ENCODE assay signal across 8 cellular contexts in the genomic region with DNA sequence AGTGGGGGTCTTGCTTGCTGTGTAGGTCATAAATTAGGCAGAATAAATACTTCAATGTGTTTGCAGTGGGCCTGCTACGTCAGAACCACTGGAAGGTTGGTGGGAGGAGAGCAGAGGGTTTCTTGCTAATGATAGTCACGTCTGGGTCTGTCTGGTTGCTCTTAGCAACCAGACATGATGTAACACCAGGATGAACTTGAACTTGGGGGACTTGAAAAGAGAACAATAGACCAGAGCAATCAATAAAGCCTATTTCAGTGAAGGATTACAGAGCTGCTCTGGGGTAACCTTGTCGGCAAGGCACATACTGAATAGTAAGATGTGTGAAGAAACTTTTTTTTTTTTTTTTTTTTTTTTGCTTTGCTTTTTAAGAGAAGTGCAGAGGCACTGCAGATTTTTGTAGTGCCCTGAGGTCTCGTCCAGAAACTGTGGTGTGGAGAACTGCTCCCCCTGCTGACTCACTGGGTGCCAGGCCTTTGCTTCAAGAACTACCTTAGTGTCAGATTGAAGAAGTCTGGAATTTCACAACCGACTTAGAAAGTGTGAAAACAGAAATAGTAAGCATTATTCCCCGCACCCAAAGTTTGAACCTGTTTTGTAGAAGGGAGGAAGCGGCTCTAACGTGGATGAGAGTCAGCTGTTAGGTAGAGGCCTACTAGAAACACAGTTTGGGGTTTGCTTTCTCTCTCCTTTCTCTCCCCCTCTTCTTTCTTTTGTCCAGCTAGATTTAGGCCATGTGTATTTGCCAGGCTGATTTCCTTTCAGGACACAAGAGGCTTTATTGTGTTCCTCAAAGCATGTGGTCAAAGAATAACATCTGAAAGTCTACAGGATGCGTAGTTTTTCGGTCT.
DNase-seq lines count a peak whose midpoint lies in the region; ATAC-seq and TF ChIP-seq lines count a peak whose summit lies in the region.

No MANE protein-coding gene starts in this region.

- DNase-seq in CMK (ENCODE audit: low read depth) = peak; percentile 59
- DNase-seq in KBM-7 = peak; percentile 85
- DNase-seq in PC-9 = peak; percentile 82 to 87
- DNase-seq in activated T-cell treated with anti-CD3 and anti-CD28 coated beads, Interleukin-2, amount 50 U/mL, for 24 hours = peak; percentile 68
- DNase-seq in fibroblast of gingiva (ENCODE audit: low read depth) = peak; percentile 90
- DNase-seq in natural killer cell treated with Interleukin-12 subunit alpha and Interleukin-12 subunit beta and Interleukin-15 and Interleukin-18, amount 100 ng/mL, for 72 hours (ENCODE audit: low spot score) = peak; percentile 75
- peak; percentile 44 for DNase-seq in stimulated activated naive B cell treated with anti-CD40 and anti-IgM and Interleukin-4, amounts not matched to agents 10 μg/mL and 1 μg/mL and 100 μg/mL, for 72 hours

- ATAC-seq in GM21515 (IDR thresholded peaks at IDR 0.05; ENCODE audit: unreplicated experiment) = peak; percentile 81
- ATAC-seq in natural killer cell treated with Interleukin-12 subunit alpha and Interleukin-12 subunit beta and Interleukin-15 and Interleukin-18, amount 100 ng/mL, for 72 hours = peak; percentile 91 to 93
- ATAC-seq in stimulated activated naive B cell treated with anti-CD40 and anti-IgM and Interleukin-4, amounts not matched to agents 10 μg/mL and 1 μg/mL and 100 μg/mL, for 72 hours (replicated peaks) = peak; percentile 89 to 94

- no peaks in the 10 kb centered on the region for H3K36me3 ChIP-seq in PC-9 (ENCODE audit: low read depth)

- no peak overlapping the region for H2AFZ ChIP-seq in PC-9

- BruUV-seq in PC-9 (replicated peaks; lab: Mats Ljungman, UMichigan) = no TSS peak

- H3K9me2 ChIP-seq in PC-9 (ENCODE audit: insufficient read depth) = no peaks in the 10 kb centered on the region

- peaks cover 14% of the 10 kb centered on the region for H3K4me1 Mint-ChIP-seq in activated T-cell treated with anti-CD3 and anti-CD28 coated beads, Interleukin-2, amount 50 U/mL, for 24 hours (ENCODE audit: low read depth)
- peaks cover 18 to 34% of the 10 kb centered on the region in 2 donors for H3K4me1 Mint-ChIP-seq in natural killer cell treated with Interleukin-12 subunit alpha and Interleukin-12 subunit beta and Interleukin-15 and Interleukin-18, amount 100 ng/mL, for 72 hours (ENCODE audit: low read depth in 2 of 2)
- peaks cover 9% of the 10 kb centered on the region in 2 donors for H3K4me1 Mint-ChIP-seq in stimulated activated naive B cell treated with anti-CD40 and anti-IgM and Interleukin-4, amounts not matched to agents 10 μg/mL and 1 μg/mL and 100 μg/mL, for 72 hours

- intact Hi-C loops in PC-9 (cut with micrococcal nuclease; ENCODE audit: unreplicated experiment) = loop anchor here (1.0 to 10.0 kb wide), 14 partner anchors 29 to 1481 kb away; no protein-coding TSS in a partner anchor

- H3K9me3 Mint-ChIP-seq in activated T-cell treated with anti-CD3 and anti-CD28 coated beads, Interleukin-2, amount 50 U/mL, for 24 hours = no peaks in the 10 kb centered on the region
- no peaks in the 10 kb centered on the region for H3K9me3 Mint-ChIP-seq in natural killer cell treated with Interleukin-12 subunit alpha and Interleukin-12 subunit beta and Interleukin-15 and Interleukin-18, amount 100 ng/mL, for 72 hours
- H3K9me3 Mint-ChIP-seq in stimulated activated naive B cell treated with anti-CD40 and anti-IgM and Interleukin-4, amounts not matched to agents 10 μg/mL and 1 μg/mL and 100 μg/mL, for 72 hours = no peaks in the 10 kb centered on the region

- H3K4me1 ChIP-seq in PC-9 (replicated peaks; ENCODE audit: insufficient read depth) = peaks cover 22% of the 10 kb centered on the region

- H3K27me3 Mint-ChIP-seq in activated T-cell treated with anti-CD3 and anti-CD28 coated beads, Interleukin-2, amount 50 U/mL, for 24 hours = no peaks in the 10 kb centered on the region
- peaks cover 4 to 9% of the 10 kb centered on the region in 2 donors for H3K27me3 Mint-ChIP-seq in natural killer cell treated with Interleukin-12 subunit alpha and Interleukin-12 subunit beta and Interleukin-15 and Interleukin-18, amount 100 ng/mL, for 72 hours
- H3K27me3 Mint-ChIP-seq in stimulated activated naive B cell treated with anti-CD40 and anti-IgM and Interleukin-4, amounts not matched to agents 10 μg/mL and 1 μg/mL and 100 μg/mL, for 72 hours = no peaks in the 10 kb centered on the region

- H3K9me3 ChIP-seq in PC-9 (ENCODE audit: insufficient read depth, low read depth) = no peaks in the 10 kb centered on the region

- no peaks in the 10 kb centered on the region for H3K27me3 ChIP-seq in PC-9 (ENCODE audit: insufficient read depth, low read depth)

- H3K4me3 Mint-ChIP-seq in activated T-cell treated with anti-CD3 and anti-CD28 coated beads, Interleukin-2, amount 50 U/mL, for 24 hours = no peak overlapping the region
- peak overlapping the region; percentile 43 for H3K4me3 Mint-ChIP-seq in natural killer cell treated with Interleukin-12 subunit alpha and Interleukin-12 subunit beta and Interleukin-15 and Interleukin-18, amount 100 ng/mL, for 72 hours
- H3K4me3 Mint-ChIP-seq in stimulated activated naive B cell treated with anti-CD40 and anti-IgM and Interleukin-4, amounts not matched to agents 10 μg/mL and 1 μg/mL and 100 μg/mL, for 72 hours = no peak overlapping the region

- CTCF ChIA-PET in PC-9 (lab: Charles Lee) = interaction anchor here (0.6 to 0.7 kb wide), 3 partner anchors 130 to 278 kb away, joined by 4 to 10 read pairs (median 5); no protein-coding TSS in a partner anchor

- H3K4me2 ChIP-seq in PC-9 = peak overlapping the region; percentile 45

- TF ChIP-seq CTCF in PC-9 (conservative IDR thresholded peaks at IDR 0.05) = peak; percentile 79

- in situ Hi-C loops in KBM-7 (cut with MboI; ENCODE audit: low pct_unique_long_range_greater_than_20kb, low sequenced_read_pairs) = no loop called here

- POLR2A ChIA-PET in PC-9 (lab: Charles Lee; ENCODE audit: unreplicated experiment) = interaction anchor here (0.7 to 0.8 kb wide), 2 partner anchors 44 to 455 kb away, joined by 7 to 32 read pairs; no protein-coding TSS in a partner anchor

- no peaks in the 10 kb centered on the region for H3K36me3 Mint-ChIP-seq in activated T-cell treated with anti-CD3 and anti-CD28 coated beads, Interleukin-2, amount 50 U/mL, for 24 hours (ENCODE audit: low read depth)
- H3K36me3 Mint-ChIP-seq in natural killer cell treated with Interleukin-12 subunit alpha and Interleukin-12 subunit beta and Interleukin-15 and Interleukin-18, amount 100 ng/mL, for 72 hours = no peaks in the 10 kb centered on the region
- H3K36me3 Mint-ChIP-seq in stimulated activated naive B cell treated with anti-CD40 and anti-IgM and Interleukin-4, amounts not matched to agents 10 μg/mL and 1 μg/mL and 100 μg/mL, for 72 hours = no peaks in the 10 kb centered on the region

- H3K27ac Mint-ChIP-seq in activated T-cell treated with anti-CD3 and anti-CD28 coated beads, Interleukin-2, amount 50 U/mL, for 24 hours = peak overlapping the region; percentile 74
- peak overlapping the region; percentile 21 to 30 for H3K27ac Mint-ChIP-seq in natural killer cell treated with Interleukin-12 subunit alpha and Interleukin-12 subunit beta and Interleukin-15 and Interleukin-18, amount 100 ng/mL, for 72 hours
- H3K27ac Mint-ChIP-seq in stimulated activated naive B cell treated with anti-CD40 and anti-IgM and Interleukin-4, amounts not matched to agents 10 μg/mL and 1 μg/mL and 100 μg/mL, for 72 hours = no peak overlapping the region

- H3F3A ChIP-seq in PC-9 (ENCODE audit: insufficient read depth, low read depth) = no peaks in the 10 kb centered on the region

- H3K79me2 ChIP-seq in PC-9 (ENCODE audit: low read depth) = no peaks in the 10 kb centered on the region

- H3K4me3 ChIP-seq in PC-9 = no peak overlapping the region

- H3K27ac ChIP-seq in PC-9 = peak overlapping the region; percentile 17; the same call in 1 of the 2 replicates

- H4K20me1 ChIP-seq in PC-9 (ENCODE audit: insufficient read depth) = no peaks in the 10 kb centered on the region
